ENCODE assay signal across 1 cellular context in the genomic region with DNA sequence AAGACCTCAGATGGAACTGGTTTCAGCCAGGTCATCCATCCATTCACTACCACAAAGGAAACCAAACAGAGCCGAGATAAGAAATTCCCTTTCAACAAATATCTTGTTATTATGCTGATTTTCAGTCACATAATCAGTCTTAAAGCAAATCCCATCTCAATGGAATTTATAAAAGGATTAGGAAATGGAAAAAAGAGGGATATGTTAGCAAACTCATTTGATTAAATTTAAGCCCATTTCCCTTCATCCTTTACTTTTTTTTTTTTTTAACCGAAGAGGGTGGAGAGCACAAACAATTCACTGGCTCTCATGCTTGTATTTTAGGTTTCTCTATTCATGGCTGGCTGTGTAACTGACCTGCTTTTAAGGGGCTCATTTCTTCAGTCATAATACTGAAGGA.
TF ChIP-seq lines count a peak whose summit lies in the region.

No MANE protein-coding gene starts in this region.

TF ChIP-seq in HepG2, 621 proteins besides CTCF, POLR2A, EP300 and RAD21 (continued from another document):
- TF ChIP-seq, protein P1, sequence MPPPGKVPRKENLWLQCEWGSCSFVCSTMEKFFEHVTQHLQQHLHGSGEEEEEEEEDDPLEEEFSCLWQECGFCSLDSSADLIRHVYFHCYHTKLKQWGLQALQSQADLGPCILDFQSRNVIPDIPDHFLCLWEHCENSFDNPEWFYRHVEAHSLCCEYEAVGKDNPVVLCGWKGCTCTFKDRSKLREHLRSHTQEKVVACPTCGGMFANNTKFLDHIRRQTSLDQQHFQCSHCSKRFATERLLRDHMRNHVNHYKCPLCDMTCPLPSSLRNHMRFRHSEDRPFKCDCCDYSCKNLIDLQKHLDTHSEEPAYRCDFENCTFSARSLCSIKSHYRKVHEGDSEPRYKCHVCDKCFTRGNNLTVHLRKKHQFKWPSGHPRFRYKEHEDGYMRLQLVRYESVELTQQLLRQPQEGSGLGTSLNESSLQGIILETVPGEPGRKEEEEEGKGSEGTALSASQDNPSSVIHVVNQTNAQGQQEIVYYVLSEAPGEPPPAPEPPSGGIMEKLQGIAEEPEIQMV (CRISPR knock-in tag; IDR thresholded peaks at IDR 0.05; ENCODE audit: low read depth), result no peak
- TF ChIP-seq ZNF431 (CRISPR knock-in tag; IDR thresholded peaks at IDR 0.05; ENCODE audit: borderline replicate concordance, low read depth) (no peak), CC2D1A (CRISPR knock-in tag; IDR thresholded peaks at IDR 0.05) (no peak)
- TF ChIP-seq, protein P2, sequence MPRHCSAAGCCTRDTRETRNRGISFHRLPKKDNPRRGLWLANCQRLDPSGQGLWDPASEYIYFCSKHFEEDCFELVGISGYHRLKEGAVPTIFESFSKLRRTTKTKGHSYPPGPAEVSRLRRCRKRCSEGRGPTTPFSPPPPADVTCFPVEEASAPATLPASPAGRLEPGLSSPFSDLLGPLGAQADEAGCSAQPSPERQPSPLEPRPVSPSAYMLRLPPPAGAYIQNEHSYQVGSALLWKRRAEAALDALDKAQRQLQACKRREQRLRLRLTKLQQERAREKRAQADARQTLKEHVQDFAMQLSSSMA (CRISPR knock-in tag; IDR thresholded peaks at IDR 0.05), result no peak
